Comparison of ENCODE assay signal across 14 cellular contexts in the genomic region with DNA sequence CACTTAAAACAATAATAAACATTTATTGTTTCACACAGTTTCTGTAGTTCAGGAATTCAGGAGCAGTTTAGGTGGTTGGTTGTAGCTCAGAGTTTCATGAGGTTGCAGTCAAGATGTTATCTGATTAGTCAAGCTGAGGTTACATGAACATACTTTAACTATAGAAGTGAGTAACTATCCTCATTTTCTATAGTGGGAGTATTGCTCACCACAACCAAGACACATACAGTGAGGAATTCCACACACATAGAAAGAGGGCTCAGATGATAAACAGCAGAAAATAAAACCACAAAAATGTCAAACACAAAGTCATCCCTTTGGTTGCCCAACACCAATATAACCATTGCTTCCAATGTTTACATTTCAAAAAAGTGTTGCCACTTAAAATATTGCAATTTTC.
DNase-seq lines count a peak whose midpoint lies in the region; ATAC-seq and TF ChIP-seq lines count a peak whose summit lies in the region.
"Had no signal": no experiment of that assay in that cellular context is flagged by ENCODE, and none has a peak within 500 bp of the region (broad histone marks: within the 10 kb centered on the region; RNA-seq: fewer than 3 reads in every experiment).

No MANE protein-coding gene starts in this region.

- peak; percentile 58 for DNase-seq in GM04504 (ENCODE audit: low read depth)
- DNase-seq in OCI-M1 (lab: John Stamatoyannopoulos, UW) = peak; percentile 22
- peak; percentile 82 for DNase-seq in choroid plexus epithelial cell (ENCODE audit: low read depth)
- DNase-seq in non-pigmented ciliary epithelial cell (ENCODE audit: low read depth) = peak; percentile 76
- DNase-seq in NCI-H1092 (lab: John Stamatoyannopoulos, UW) = no peak
- DNase-seq: CD8-positive, alpha-beta T cell; GF-D8; NCI-H1092 treated with DMSO at 0.1 percent for 48 hours; WERI-Rb-1 had no signal

- no peak for TF ChIP-seq CTCF in choroid plexus epithelial cell (conservative IDR thresholded peaks at IDR 0.05; ENCODE audit: low read depth, low read length)

- no peak overlapping the region for H3K4me3 ChIP-seq in choroid plexus epithelial cell (ENCODE audit: low read depth, low read length)
- H3K4me3 ChIP-seq: SK-N-MC, tibial nerve had no signal

- ATAC-seq in HG02938 (IDR thresholded peaks at IDR 0.05; ENCODE audit: unreplicated experiment) = no peak
- ATAC-seq in HG03135 (IDR thresholded peaks at IDR 0.05; ENCODE audit: unreplicated experiment) = no peak
- ATAC-seq: CD8-positive, alpha-beta T cell; natural killer cell treated with Interleukin-12 subunit alpha and Interleukin-12 subunit beta and Interleukin-15 and Interleukin-18, amount 100 ng/mL, for 72 hours had no signal
